In genomic region chr16:66717776-66718175, GRCh38 we compare ENCODE assay signal across 1 cellular context.
TF ChIP-seq lines count a peak whose summit lies in the region.

No MANE protein-coding gene starts in this region.

TF ChIP-seq in HepG2, 621 proteins besides CTCF, POLR2A, EP300 and RAD21:
- TF ChIP-seq SOX6 (IDR thresholded peaks at IDR 0.05) (no peak), SOX6 (CRISPR knock-in tag; IDR thresholded peaks at IDR 0.05) (no peak), TIGD3 (CRISPR knock-in tag; IDR thresholded peaks at IDR 0.05; ENCODE audit: borderline replicate concordance) (no peak)
